Comparison of ENCODE assay signal across 8 cellular contexts in genomic region chr9:4301971-4302427, GRCh38. TPM values are rescaled to one million over a fixed set of nuclear protein-coding genes. Genes with fewer than 3 reads are reported as not detected.
DNase-seq lines count a peak whose midpoint lies in the region; ATAC-seq, FAIRE-seq and TF ChIP-seq lines count a peak whose summit lies in the region.

No MANE protein-coding gene starts in this region.

- TF ChIP-seq CTCF in A673 (conservative IDR thresholded peaks at IDR 0.05; ENCODE audit: low read depth, low read length), result no peak
- no peak for TF ChIP-seq CTCF in bronchial epithelial cell (IDR thresholded peaks at IDR 0.05; ENCODE audit: insufficient read depth, low read length, severe bottlenecking)
- TF ChIP-seq CTCF in lung (IDR thresholded peaks at IDR 0.05; ENCODE audit: control extremely low read depth, extremely low read depth), result no peak

- H3K27ac Mint-ChIP-seq in activated T-helper 2 cell treated with anti-CD3 and anti-CD28 coated beads, Interferon-gamma antibody, Interleukin-2, Interleukin-4, amounts not matched to agents 10 μg/mL and 5 μg/mL and 100 μg/mL, durations not matched to agents 14 hours and 24 hours and 36 hours, result no peak overlapping the region

- ATAC-seq in lung (ENCODE audit: insufficient read depth, low FRiP score) (peak; percentile 19), GM19397 (IDR thresholded peaks at IDR 0.05; ENCODE audit: unreplicated experiment) (no peak)

- BruUV-seq in A673 (replicated peaks; lab: Mats Ljungman, UMichigan), result no TSS peak

- no peak for FAIRE-seq in bronchial epithelial cell (lab: Jason Lieb, UNC)

- peaks cover 69% of the 10 kb centered on the region for H3K4me1 Mint-ChIP-seq in activated T-helper 2 cell treated with anti-CD3 and anti-CD28 coated beads, Interferon-gamma antibody, Interleukin-2, Interleukin-4, amounts not matched to agents 10 μg/mL and 5 μg/mL and 100 μg/mL, durations not matched to agents 14 hours and 24 hours and 36 hours (ENCODE audit: low read depth)

- no peaks in the 10 kb centered on the region for H3K36me3 Mint-ChIP-seq in activated T-helper 2 cell treated with anti-CD3 and anti-CD28 coated beads, Interferon-gamma antibody, Interleukin-2, Interleukin-4, amounts not matched to agents 10 μg/mL and 5 μg/mL and 100 μg/mL, durations not matched to agents 14 hours and 24 hours and 36 hours (ENCODE audit: low read depth)

- CTCF ChIA-PET in A673 (lab: Charles Lee), result no interaction called here

- H3K27me3 ChIP-seq in A673 (replicated peaks; ENCODE audit: insufficient read depth, low read depth, low read length, poor library complexity) (peaks cover 39% of the 10 kb centered on the region), bronchial epithelial cell (ENCODE audit: control insufficient read depth, insufficient read depth, low read length) (no peaks in the 10 kb centered on the region), lung (ENCODE audit: control insufficient read depth, insufficient read depth) (no peaks in the 10 kb centered on the region)

- H3K4me3 ChIP-seq in A673 (ENCODE audit: low read depth, low read length, poor library complexity, severe bottlenecking), result no peak overlapping the region
- H3K4me3 ChIP-seq in bronchial epithelial cell (ENCODE audit: low read depth, low read length), result no peak overlapping the region
- no peak overlapping the region for H3K4me3 ChIP-seq in lung

- intact Hi-C loops in A673 (cut with micrococcal nuclease; ENCODE audit: unreplicated experiment), result no loop called here
- intact Hi-C loops in activated T-helper 2 cell treated with anti-CD3 and anti-CD28 coated beads, Interferon-gamma antibody, Interleukin-2, Interleukin-4, amounts not matched to agents 10 μg/mL and 5 μg/mL and 100 μg/mL, durations not matched to agents 14 hours and 24 hours and 36 hours (cut with micrococcal nuclease), result loop anchor here (10.0 kb wide), 3 partner anchors 193 to 1447 kb away; partner anchors contain the start of genes CDC37L1 and SLC1A1

- H3K27ac ChIP-seq in A673 (ENCODE audit: low read depth, low read length, poor library complexity, severe bottlenecking), result no peak overlapping the region
- no peak overlapping the region for H3K27ac ChIP-seq in lung (ENCODE audit: low read depth in 1 of 2, low read length in 1 of 2)

- H3K4me1 ChIP-seq in A673 (ENCODE audit: insufficient read depth, low read length, poor library complexity, severe bottlenecking), result peaks cover 10% of the 10 kb centered on the region
- H3K4me1 ChIP-seq in lung (ENCODE audit: control insufficient read depth in 2 of 2, insufficient read depth in 2 of 2, low read length in 2 of 2), result peaks cover 3 to 4% of the 10 kb centered on the region in 2 donors

- H3K27me3 Mint-ChIP-seq in activated T-helper 2 cell treated with anti-CD3 and anti-CD28 coated beads, Interferon-gamma antibody, Interleukin-2, Interleukin-4, amounts not matched to agents 10 μg/mL and 5 μg/mL and 100 μg/mL, durations not matched to agents 14 hours and 24 hours and 36 hours (ENCODE audit: low read depth), result peaks cover 35% of the 10 kb centered on the region

- H3K9me3 ChIP-seq in A673 (ENCODE audit: low read depth, low read length, poor library complexity, severe bottlenecking) (no peaks in the 10 kb centered on the region), lung (ENCODE audit: control insufficient read depth in 2 of 2, insufficient read depth in 1 of 2, low read length in 1 of 2) (no peaks in the 10 kb centered on the region)

- 48 to 65% methylated on average over 2 of the region's 2 CpGs for WGBS in lung, 2 donors

- H3K36me3 ChIP-seq in A673 (ENCODE audit: insufficient read depth, low read length, poor library complexity, severe bottlenecking) (no peaks in the 10 kb centered on the region), bronchial epithelial cell (ENCODE audit: control insufficient read depth, insufficient read depth, low read length) (no peaks in the 10 kb centered on the region), lung (ENCODE audit: control insufficient read depth in 2 of 2, insufficient read depth in 2 of 2, low read length in 2 of 2) (no peaks in the 10 kb centered on the region)

- no peak overlapping the region for H3K4me3 Mint-ChIP-seq in activated T-helper 2 cell treated with anti-CD3 and anti-CD28 coated beads, Interferon-gamma antibody, Interleukin-2, Interleukin-4, amounts not matched to agents 10 μg/mL and 5 μg/mL and 100 μg/mL, durations not matched to agents 14 hours and 24 hours and 36 hours (ENCODE audit: low read depth)

- POLR2A ChIA-PET in A673 (lab: Charles Lee; ENCODE audit: low non-redundant PET), result interaction anchor here (0.7 kb wide), 1 partner anchor 722 kb away, joined by 7 read pairs; no protein-coding TSS in a partner anchor

- H3K9me3 Mint-ChIP-seq in activated T-helper 2 cell treated with anti-CD3 and anti-CD28 coated beads, Interferon-gamma antibody, Interleukin-2, Interleukin-4, amounts not matched to agents 10 μg/mL and 5 μg/mL and 100 μg/mL, durations not matched to agents 14 hours and 24 hours and 36 hours, result no peaks in the 10 kb centered on the region

- DNase-seq in A673 (ENCODE audit: low spot score) (peak; percentile 10), HK-2 (ENCODE audit: unreplicated experiment) (peak; percentile 59), bronchial epithelial cell (ENCODE audit: low read depth) (peak; percentile 91), lung (ENCODE audit: low spot score) (peak; percentile 42), NCI-H524 (lab: John Stamatoyannopoulos, UW) (no peak), NCI-H774 (lab: John Stamatoyannopoulos, UW) (no peak)
- no peak for DNase-seq in activated T-helper 2 cell treated with anti-CD3 and anti-CD28 coated beads, Interferon-gamma antibody, Interleukin-2, Interleukin-4, amounts not matched to agents 10 μg/mL and 5 μg/mL and 100 μg/mL, durations not matched to agents 14 hours and 24 hours and 36 hours (ENCODE audit: low spot score)

RNA-seq across cellular contexts. Expression of gene GLIS3, which starts 2.1 kb away (rescaled TPM):
- total RNA-seq in A673 (2021), result 0.19 and 0.74 TPM in 2 replicates
- 1.1 and 1.2 TPM in 2 replicates for total RNA-seq in bronchial epithelial cell
- 10 to 100 TPM; 37.4 to 47.1 TPM for total RNA-seq in lung
- polyA plus RNA-seq in lung, result 1 to 10 TPM; 4.4 to 7.4 TPM
- total RNA-seq in activated T-helper 2 cell treated with anti-CD3 and anti-CD28 coated beads, Interferon-gamma antibody, Interleukin-2, Interleukin-4, amounts not matched to agents 10 μg/mL and 5 μg/mL and 100 μg/mL, durations not matched to agents 14 hours and 24 hours and 36 hours, result 2.6 and 2.8 TPM in 2 replicates

Comparison
In these comparisons a context has a peak if more than half of its experiments do, and no peak if none do; other contexts are left out.
1. DNase-seq: peak in A673 (single experiment), HK-2 (single experiment), bronchial epithelial cell (single experiment) and lung (single experiment); none in NCI-H524 (0 of 2), activated T-helper 2 cell treated with anti-CD3 and anti-CD28 coated beads, Interferon-gamma antibody, Interleukin-2, Interleukin-4, amounts not matched to agents 10 μg/mL and 5 μg/mL and 100 μg/mL, durations not matched to agents 14 hours and 24 hours and 36 hours (single experiment) and NCI-H774 (single experiment).
2. RNA of gene GLIS3, which starts 2.1 kb away (total RNA-seq): 37.4 to 47.1 TPM in lung; 2.6 to 2.8 TPM in activated T-helper 2 cell treated with anti-CD3 and anti-CD28 coated beads, Interferon-gamma antibody, Interleukin-2, Interleukin-4, amounts not matched to agents 10 μg/mL and 5 μg/mL and 100 μg/mL, durations not matched to agents 14 hours and 24 hours and 36 hours, 1.1 to 1.2 TPM in bronchial epithelial cell and 0.19 to 0.74 TPM in A673; every median in the first group is over 10 times any median in the second.